Comparison of ENCODE assay signal across 20 cellular contexts in genomic region chr20:15144911-15145310, GRCh38.
"Had no signal": no experiment of that assay in that cellular context is flagged by ENCODE, and none has a peak within 500 bp of the region (broad histone marks: within the 10 kb centered on the region; RNA-seq: fewer than 3 reads in every experiment).

No MANE protein-coding gene starts in this region.

- H3K27me3 ChIP-seq: esophagus squamous epithelium, right lobe of liver, suprapubic skin, thyroid gland, vagina had no signal

- H3K36me3 ChIP-seq: esophagus squamous epithelium, lower lobe of right lung, right lobe of liver, suprapubic skin, thyroid gland, vagina had no signal

- DNase-seq: cortex of kidney; effector memory CD8-positive, alpha-beta T cell; erythroblast; esophagus squamous epithelium; head of caudate nucleus; left ventricle myocardium superior; lower lobe of right lung; naive thymus-derived CD8-positive, alpha-beta T cell; nephron progenitor cell; nucleus accumbens; posterior cingulate gyrus; right lobe of liver; small intestine; stimulated activated CD4-positive, alpha-beta T cell treated with anti-CD3 and anti-CD28 coated beads, Interleukin-15, amount 100 ng/mL, for 24 hours; stimulated activated CD4-positive, alpha-beta T cell treated with anti-CD3 and anti-CD28 coated beads, Interleukin-2, amount 100 ng/mL, for 48 hours; stimulated activated naive B cell treated with anti-CD40 and anti-IgM and Interleukin-4, amounts not matched to agents 10 μg/mL and 1 μg/mL and 100 μg/mL, for 72 hours; thyroid gland; trophoblast cell had no signal

- H3K27ac ChIP-seq: esophagus squamous epithelium, lower lobe of right lung, right lobe of liver, suprapubic skin, thyroid gland, vagina had no signal

- H3K4me3 ChIP-seq: esophagus squamous epithelium, lower lobe of right lung, right lobe of liver, suprapubic skin, thyroid gland, vagina had no signal

- H3K9me3 ChIP-seq: esophagus squamous epithelium, lower lobe of right lung, right lobe of liver, suprapubic skin, thyroid gland, vagina had no signal

- H3K4me1 ChIP-seq: esophagus squamous epithelium, lower lobe of right lung, right lobe of liver, suprapubic skin, thyroid gland, vagina had no signal
